Comparison of ENCODE assay signal across 8 cellular contexts in genomic region chr19:12847159-12848139, GRCh38.
DNase-seq lines count a peak whose midpoint lies in the region; ATAC-seq lines count a peak whose summit lies in the region.

No MANE protein-coding gene starts in this region.

- H3K4me1 Mint-ChIP-seq in memory B cell: peaks cover 2% of the 10 kb centered on the region

- no peaks in the 10 kb centered on the region for H3K9me3 ChIP-seq in effector memory CD4-positive, alpha-beta T cell (ENCODE audit: control insufficient read depth, low read length)

- peak overlapping the region; percentile 4 for H3K4me3 ChIP-seq in effector memory CD4-positive, alpha-beta T cell (ENCODE audit: insufficient read depth, low read depth, low read length, poor library complexity, severe bottlenecking)

- H3K27ac ChIP-seq in effector memory CD4-positive, alpha-beta T cell (ENCODE audit: insufficient read depth, low read length, poor library complexity, severe bottlenecking): no peak overlapping the region

- no peak overlapping the region for H3K27ac Mint-ChIP-seq in memory B cell

- H3K36me3 ChIP-seq in effector memory CD4-positive, alpha-beta T cell (ENCODE audit: control insufficient read depth, insufficient read depth, low read length): no peaks in the 10 kb centered on the region

- H3K36me3 Mint-ChIP-seq in memory B cell: no peaks in the 10 kb centered on the region

- peak overlapping the region; percentile 46 for H3K4me3 Mint-ChIP-seq in memory B cell

- peaks cover 5% of the 10 kb centered on the region for H3K4me1 ChIP-seq in effector memory CD4-positive, alpha-beta T cell (ENCODE audit: control insufficient read depth, insufficient read depth, low read length, poor library complexity, severe bottlenecking)

- H3K27me3 Mint-ChIP-seq in memory B cell: peaks cover 14% of the 10 kb centered on the region

- H3K9me3 Mint-ChIP-seq in memory B cell: no peaks in the 10 kb centered on the region

- ATAC-seq in HG02852 (IDR thresholded peaks at IDR 0.05; ENCODE audit: unreplicated experiment) (peak; percentile 43), memory B cell (ENCODE audit: low read depth) (peak; percentile 95), HG02870 (IDR thresholded peaks at IDR 0.05; ENCODE audit: unreplicated experiment) (no peak)

- H3K27me3 ChIP-seq in effector memory CD4-positive, alpha-beta T cell (replicated peaks; ENCODE audit: control insufficient read depth, insufficient read depth, low read length, poor library complexity, severe bottlenecking): peaks cover 14% of the 10 kb centered on the region

- DNase-seq in DMS53 treated with DMSO at 0.1 percent for 48 hours (lab: John Stamatoyannopoulos, UW; ENCODE audit: unreplicated experiment) (peak; percentile 33), NOMO-1 (lab: John Stamatoyannopoulos, UW; ENCODE audit: unreplicated experiment in 2 of 2) (peak; percentile 67 to 75), memory B cell (ENCODE audit: low spot score in 2 of 2) (peak; percentile 89 to 98)
- DNase-seq in activated CD8-positive, alpha-beta memory T cell treated with anti-CD3 and anti-CD28 coated beads for 4 hours (ENCODE audit: low read depth in 2 of 2): peak; percentile 64 to 69
- DNase-seq in effector memory CD4-positive, alpha-beta T cell: peak; percentile 59 to 76 (median 74)
- DNase-seq in stimulated activated CD8-positive, alpha-beta memory T cell treated with anti-CD3 and anti-CD28 coated beads, Interleukin-15, amount 100 ng/mL, for 1 hour (ENCODE audit: low read depth): peak; percentile 70

Comparison
In these comparisons a context has a peak if more than half of its experiments do, and no peak if none do; other contexts are left out.
1. DNase-seq: peak in every context shown above with its lines; median percentile 94 in memory B cell; 74 in effector memory CD4-positive, alpha-beta T cell; 71 in NOMO-1; 70 in stimulated activated CD8-positive, alpha-beta memory T cell treated with anti-CD3 and anti-CD28 coated beads, Interleukin-15, amount 100 ng/mL, for 1 hour; 66 in activated CD8-positive, alpha-beta memory T cell treated with anti-CD3 and anti-CD28 coated beads for 4 hours; 33 in DMS53 treated with DMSO at 0.1 percent for 48 hours.